ENCODE assay signal across 8 cellular contexts in genomic region chr6:168942646-168943045, GRCh38.
"Had no signal": no experiment of that assay in that cellular context is flagged by ENCODE, and none has a peak within 500 bp of the region (broad histone marks: within the 10 kb centered on the region; RNA-seq: fewer than 3 reads in every experiment).

No MANE protein-coding gene starts in this region.

- H3K4me1 ChIP-seq: HAP-1 had no signal

- ATAC-seq: HCT116 had no signal

- H3K9ac ChIP-seq: GM23248 had no signal

- H3K9me3 ChIP-seq: HAP-1 had no signal

- H3K36me3 ChIP-seq: HAP-1 had no signal

- H3K27ac ChIP-seq: GM23248, HL-60 had no signal

- H3K4me3 ChIP-seq: GM23248, HAP-1 had no signal

- H2AFZ ChIP-seq: GM23248 had no signal

- DNase-seq: GM23248, GOT3, H7, HFFc6, KBM-7 had no signal
